ENCODE assay signal across 8 cellular contexts in genomic region chr9:95506692-95507455, GRCh38. TPM values are rescaled to one million over a fixed set of nuclear protein-coding genes. Genes with fewer than 3 reads are reported as not detected.
A peak's percentile ranks its signal among the peaks of the same experiment; 100 is the strongest.
DNase-seq lines count a peak whose midpoint lies in the region; ATAC-seq, FAIRE-seq and TF ChIP-seq lines count a peak whose summit lies in the region.

No MANE protein-coding gene starts in this region.

- peak; percentile 77 for DNase-seq in EH (ENCODE audit: low read depth)
- peak; percentile 55 to 65 for DNase-seq in NOMO-1 (lab: John Stamatoyannopoulos, UW; ENCODE audit: unreplicated experiment in 2 of 2)
- peak; percentile 41 for DNase-seq in activated naive CD4-positive, alpha-beta T cell treated with anti-CD3 and anti-CD28 coated beads, Interleukin-2, amount 50 U/mL, for 16 hours
- DNase-seq in head of caudate nucleus, result peak in 40 of 42 donors; percentile 54 to 87 (median 71)
- DNase-seq in pancreas, result peak in 5 of 6 donors; percentile 47 to 75 (median 61)
- DNase-seq in amniotic stem cell (lab: John Stamatoyannopoulos, UW), result no peak
- no peak for DNase-seq in mucosa of gallbladder (ENCODE audit: low spot score)

- H3K4me3 ChIP-seq in pancreas, result peak overlapping the region; percentile 62 to 84 (median 74)

- H3K9me3 ChIP-seq in pancreas, result no peaks in the 10 kb centered on the region

- no peak for FAIRE-seq in pancreas (lab: Jason Lieb, UNC)

- H3K27ac ChIP-seq in pancreas, result peak overlapping the region; percentile 76 to 94 (median 86)

- 0% methylated on average over 59 of the region's 59 CpGs for WGBS in pancreas, 2 donors

- peaks cover 0 to 20% (median 15%) of the 10 kb centered on the region in 3 donors for H3K4me1 ChIP-seq in pancreas

- intact Hi-C loops in head of caudate nucleus (cut with DNase I), result loop anchor here (5.0 kb wide), 1 partner anchor 45 kb away; no protein-coding TSS in a partner anchor
- intact Hi-C loops in pancreas (cut with DNase I), result no loop called here

- no peak for TF ChIP-seq CTCF in pancreas (IDR thresholded peaks at IDR 0.05)

- H3K36me3 ChIP-seq in pancreas, result no peaks in the 10 kb centered on the region

- H3K27me3 ChIP-seq in pancreas, result no peaks in the 10 kb centered on the region

- ATAC-seq in HG02623 (IDR thresholded peaks at IDR 0.05; ENCODE audit: unreplicated experiment), result peak; percentile 4
- peak; percentile 17 to 44 (median 27) for ATAC-seq in pancreas

RNA-seq across cellular contexts. Expression of gene PTCH1, which starts 9.9 kb away (rescaled TPM):
- total RNA-seq in pancreas, result 10 to 100 TPM; 11.6 to 22.6 (median 16.5) TPM
- 1 to 10 TPM; 5.4 to 7.2 TPM for polyA plus RNA-seq in pancreas
- 57.9 TPM for total RNA-seq in mucosa of gallbladder

Comparison
In these comparisons a context has a peak if more than half of its experiments do, and no peak if none do; other contexts are left out.
1. DNase-seq: peak in EH (single experiment), NOMO-1 (2 of 2), activated naive CD4-positive, alpha-beta T cell treated with anti-CD3 and anti-CD28 coated beads, Interleukin-2, amount 50 U/mL, for 16 hours (single experiment), head of caudate nucleus (40 of 42) and pancreas (5 of 6); none in amniotic stem cell (single experiment) and mucosa of gallbladder (single experiment).